15 cellular contexts compared by ENCODE assay signal in the genomic region with DNA sequence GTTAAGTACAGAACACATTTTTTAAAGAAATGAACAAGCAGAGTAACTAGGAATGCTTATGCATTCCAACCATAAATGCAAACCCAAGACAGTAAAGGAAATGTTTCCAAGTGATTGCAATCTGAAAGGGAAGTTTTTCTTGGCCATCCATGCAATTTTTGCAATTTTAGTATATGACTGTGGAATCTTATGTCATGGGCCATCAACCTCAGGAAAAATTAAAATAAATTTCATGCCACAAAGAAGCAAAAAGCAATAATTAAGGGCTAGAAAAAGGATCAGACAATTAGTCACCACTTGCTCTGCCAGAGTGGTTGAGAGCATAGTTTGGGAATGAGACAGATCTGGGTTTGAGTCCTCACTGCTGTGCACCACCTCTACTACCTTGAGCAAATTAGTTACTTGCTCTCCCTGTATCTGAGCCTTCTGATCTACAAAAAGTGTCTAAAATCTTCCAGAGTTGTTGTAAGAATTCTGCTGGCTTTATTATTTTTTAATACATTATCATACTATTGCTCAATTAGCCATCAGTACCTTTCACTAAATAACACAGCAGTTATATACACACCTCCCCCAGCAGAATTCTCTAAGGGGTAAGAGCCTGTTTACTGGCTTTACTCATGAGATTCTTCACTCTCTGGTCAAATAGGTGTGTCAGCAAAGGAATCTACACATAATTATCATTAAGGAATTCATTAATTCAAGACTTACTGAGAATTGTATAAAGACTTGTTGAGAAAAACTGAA. TPM values are rescaled to one million over a fixed set of nuclear protein-coding genes. Genes with fewer than 3 reads are reported as not detected.
A peak's percentile ranks its signal among the peaks of the same experiment; 100 is the strongest.
DNase-seq lines count a peak whose midpoint lies in the region; FAIRE-seq and TF ChIP-seq lines count a peak whose summit lies in the region.
"Had no signal": no experiment of that assay in that cellular context is flagged by ENCODE, and none has a peak within 500 bp of the region (broad histone marks: within the 10 kb centered on the region; RNA-seq: fewer than 3 reads in every experiment).

No MANE protein-coding gene starts in this region.

- TF ChIP-seq CTCF in fibroblast of lung (conservative IDR thresholded peaks at IDR 0.05 in 1 of 2, IDR thresholded peaks at IDR 0.05 in 1 of 2; ENCODE audit: low read depth in 1 of 2, low read length in 2 of 2), result no peak
- TF ChIP-seq CTCF in dorsolateral prefrontal cortex (IDR thresholded peaks at IDR 0.05 in 54 of 56, conservative IDR thresholded peaks at IDR 0.05 in 2 of 56; ENCODE audit: low read depth in 1 of 56, partially characterized antibody in 56 of 56), result no peak

- peaks cover 39% of the 10 kb centered on the region for H3K4me1 ChIP-seq in SJSA1 (replicated peaks)
- peaks cover 12% of the 10 kb centered on the region for H3K4me1 ChIP-seq in fibroblast of lung (ENCODE audit: control insufficient read depth, extremely low read depth, insufficient read depth, low read length)
- H3K4me1 ChIP-seq: right lobe of liver had no signal

- peak; percentile 71 for DNase-seq in GM03348 (ENCODE audit: low spot score)
- peak; percentile 56 to 70 for DNase-seq in SJSA1 (ENCODE audit: low read depth in 1 of 2, low spot score in 2 of 2)
- peak; percentile 90 to 98 for DNase-seq in fibroblast of lung (ENCODE audit: low read depth in 2 of 2)
- peak; percentile 78 for DNase-seq in renal cortical epithelial cell (ENCODE audit: low read depth)
- no peak for DNase-seq in SW 1271 (lab: John Stamatoyannopoulos, UW)
- no peak for DNase-seq in dorsolateral prefrontal cortex
- no peak for DNase-seq in NCI-H1105 (lab: John Stamatoyannopoulos, UW)
- no peak for DNase-seq in HTR-8/SVneo (ENCODE audit: insufficient read length, low spot score)
- DNase-seq: activated CD4-positive, alpha-beta T cell treated with anti-CD3 and anti-CD28 coated beads, Interleukin-2, amount 50 U/mL, for 4 hours; caudate nucleus; naive thymus-derived CD4-positive, alpha-beta T cell; NCI-H2171; right lobe of liver; T-helper 1 cell had no signal

- H3K27me3 ChIP-seq in SJSA1 (replicated peaks) (no peaks in the 10 kb centered on the region), fibroblast of lung (ENCODE audit: control insufficient read depth, insufficient read depth, low read length) (no peaks in the 10 kb centered on the region), dorsolateral prefrontal cortex (no peaks in the 10 kb centered on the region)
- H3K27me3 ChIP-seq: right lobe of liver had no signal

- H3K4me3 ChIP-seq in SJSA1, result no peak overlapping the region
- H3K4me3 ChIP-seq in fibroblast of lung (replicated peaks in 1 of 4; ENCODE audit: control extremely low read depth in 1 of 4, insufficient read depth in 1 of 4, low read depth in 3 of 4, low read length in 4 of 4), result no peak overlapping the region
- H3K4me3 ChIP-seq in dorsolateral prefrontal cortex, result no peak overlapping the region
- H3K4me3 ChIP-seq: right lobe of liver had no signal

- intact Hi-C loops in dorsolateral prefrontal cortex (cut with DNase I), result no loop called here

- H3K36me3 ChIP-seq in SJSA1, result no peaks in the 10 kb centered on the region
- H3K36me3 ChIP-seq in fibroblast of lung (ENCODE audit: control insufficient read depth, insufficient read depth, low read length), result no peaks in the 10 kb centered on the region
- H3K36me3 ChIP-seq: right lobe of liver had no signal

- H3K9me3 ChIP-seq in SJSA1 (replicated peaks), result no peaks in the 10 kb centered on the region
- no peaks in the 10 kb centered on the region for H3K9me3 ChIP-seq in fibroblast of lung (ENCODE audit: control insufficient read depth, insufficient read depth, low read depth, low read length)
- H3K9me3 ChIP-seq: right lobe of liver had no signal

- H3K4me2 ChIP-seq in fibroblast of lung (ENCODE audit: extremely low read depth, insufficient read depth, low read length), result no peak overlapping the region

- no peaks in the 10 kb centered on the region for H3K79me2 ChIP-seq in fibroblast of lung (ENCODE audit: control insufficient read depth, insufficient read depth, low read length)

- H3K27ac ChIP-seq in SJSA1 (peak overlapping the region; percentile 49), fibroblast of lung (ENCODE audit: insufficient read depth, low read length) (no peak overlapping the region), dorsolateral prefrontal cortex (no peak overlapping the region)
- H3K27ac ChIP-seq: right lobe of liver had no signal

- FAIRE-seq in HTR-8/SVneo (lab: Jason Lieb, UNC), result no peak
- FAIRE-seq: D721Med had no signal

- no peak overlapping the region for H3K9ac ChIP-seq in fibroblast of lung (ENCODE audit: insufficient read depth, low read length)

- no peak overlapping the region for H2AFZ ChIP-seq in fibroblast of lung (ENCODE audit: low read length)

- no peaks in the 10 kb centered on the region for H4K20me1 ChIP-seq in fibroblast of lung (ENCODE audit: control insufficient read depth, extremely low read depth, insufficient read depth, low read length)

RNA-seq across cellular contexts. Expression of gene FBN1, which starts 49.8 kb away (rescaled TPM):
- total RNA-seq in SJSA1 (2014; rRNA removed; shearing (Covaris generic)), result 352 and 372 TPM in 2 replicates
- total RNA-seq in fibroblast of lung (260 and 446 TPM in 2 replicates), renal cortical epithelial cell (353 and 808 TPM in 2 replicates), dorsolateral prefrontal cortex (10 to 100 TPM; 18.2 to 42.8 (median 30.3) TPM)
- polyA plus RNA-seq in fibroblast of lung, result 243 and 368 TPM in 2 replicates
- 144 and 241 TPM in 2 replicates for polyA plus RNA-seq in fibroblast of lung (2012)
- polyA minus RNA-seq in fibroblast of lung (ENCODE audit: low replicate concordance), result 316 and 342 TPM in 2 replicates

Comparison
In these comparisons a context has a peak if more than half of its experiments do, and no peak if none do; other contexts are left out.
1. DNase-seq: peak in GM03348 (single experiment), SJSA1 (2 of 2), fibroblast of lung (2 of 2) and renal cortical epithelial cell (single experiment); none in SW 1271 (0 of 2), dorsolateral prefrontal cortex (0 of 10), NCI-H1105 (single experiment) and HTR-8/SVneo (single experiment).